ENCODE assay signal across 14 cellular contexts in genomic region chr1:43537423-43538142, GRCh38. TPM values are rescaled to one million over a fixed set of nuclear protein-coding genes. Genes with fewer than 3 reads are reported as not detected.
A peak's percentile ranks its signal among the peaks of the same experiment; 100 is the strongest.
DNase-seq lines count a peak whose midpoint lies in the region; ATAC-seq and TF ChIP-seq lines count a peak whose summit lies in the region.
"Had no signal": no experiment of that assay in that cellular context is flagged by ENCODE, and none has a peak within 500 bp of the region (broad histone marks: within the 10 kb centered on the region; RNA-seq: fewer than 3 reads in every experiment).

No MANE protein-coding gene starts in this region.

- H3K4me3 Mint-ChIP-seq in immature natural killer cell: no peak overlapping the region
- H3K4me3 Mint-ChIP-seq: activated CD4-positive, alpha-beta T cell treated with anti-CD3 and anti-CD28 coated beads, Interleukin-2, amount 10 ng/mL, durations not matched to agents 7 days and 5 days had no signal

- H3K27ac ChIP-seq in dorsolateral prefrontal cortex: peak overlapping the region in 40 of 59 donors; percentile 5 to 98 (median 63)
- H3K27ac ChIP-seq in upper lobe of right lung: no peak overlapping the region

- H3K27me3 Mint-ChIP-seq in immature natural killer cell (ENCODE audit: low read depth in 3 of 3): peaks cover under 1 to 4% (median 2%) of the 10 kb centered on the region in 3 donors

- no peaks in the 10 kb centered on the region for H3K9me3 ChIP-seq in upper lobe of right lung
- H3K9me3 ChIP-seq: esophagus muscularis mucosa had no signal

- H3K36me3 Mint-ChIP-seq in immature natural killer cell: no peaks in the 10 kb centered on the region

- no peaks in the 10 kb centered on the region for H3K36me3 ChIP-seq in upper lobe of right lung

- no peak overlapping the region for H3K27ac Mint-ChIP-seq in immature natural killer cell
- H3K27ac Mint-ChIP-seq: activated CD4-positive, alpha-beta T cell treated with anti-CD3 and anti-CD28 coated beads, Interleukin-2, amount 10 ng/mL, durations not matched to agents 7 days and 5 days; activated T-helper 2 cell treated with anti-CD3 and anti-CD28 coated beads, Interferon-gamma antibody, Interleukin-2, Interleukin-4, amounts not matched to agents 10 μg/mL and 5 μg/mL and 100 μg/mL, durations not matched to agents 14 hours and 24 hours and 36 hours had no signal

- no peak for TF ChIP-seq CTCF in dorsolateral prefrontal cortex (IDR thresholded peaks at IDR 0.05 in 54 of 56, conservative IDR thresholded peaks at IDR 0.05 in 2 of 56; ENCODE audit: low read depth in 1 of 56, partially characterized antibody in 56 of 56)
- TF ChIP-seq CTCF in upper lobe of right lung (IDR thresholded peaks at IDR 0.05): no peak

- peaks cover 0 to 4% of the 10 kb centered on the region in 2 donors for H3K4me1 Mint-ChIP-seq in immature natural killer cell
- H3K4me1 Mint-ChIP-seq: activated CD4-positive, alpha-beta T cell treated with anti-CD3 and anti-CD28 coated beads, Interleukin-2, amount 10 ng/mL, durations not matched to agents 7 days and 5 days had no signal

- H3K27me3 ChIP-seq in dorsolateral prefrontal cortex: no peaks in the 10 kb centered on the region
- H3K27me3 ChIP-seq in upper lobe of right lung: no peaks in the 10 kb centered on the region
- H3K27me3 ChIP-seq: esophagus muscularis mucosa had no signal

- peak; percentile 58 for ATAC-seq in upper lobe of right lung
- ATAC-seq in GM19035 (IDR thresholded peaks at IDR 0.05; ENCODE audit: unreplicated experiment): no peak
- ATAC-seq: right cardiac atrium had no signal

- H3K4me1 ChIP-seq in upper lobe of right lung: peaks cover 8% of the 10 kb centered on the region

- intact Hi-C loops in dorsolateral prefrontal cortex (cut with DNase I): loop anchor here in 1 of 2 donors (10.0 kb wide), 1 partner anchor 507 kb away; no protein-coding TSS in a partner anchor
- intact Hi-C loops in upper lobe of right lung (cut with DNase I): no loop called here

- no peaks in the 10 kb centered on the region for H3K9me3 Mint-ChIP-seq in immature natural killer cell
- H3K9me3 Mint-ChIP-seq: activated CD4-positive, alpha-beta T cell treated with anti-CD3 and anti-CD28 coated beads, Interleukin-2, amount 10 ng/mL, durations not matched to agents 7 days and 5 days; activated T-helper 2 cell treated with anti-CD3 and anti-CD28 coated beads, Interferon-gamma antibody, Interleukin-2, Interleukin-4, amounts not matched to agents 10 μg/mL and 5 μg/mL and 100 μg/mL, durations not matched to agents 14 hours and 24 hours and 36 hours had no signal

- H3K4me3 ChIP-seq in dorsolateral prefrontal cortex (no peak overlapping the region), upper lobe of right lung (no peak overlapping the region)
- H3K4me3 ChIP-seq: esophagus muscularis mucosa had no signal

- peak; percentile 23 for DNase-seq in NCI-H2029 (lab: John Stamatoyannopoulos, UW)
- DNase-seq in NCI-H2029 treated with DMSO at 0.1 percent for 48 hours (lab: John Stamatoyannopoulos, UW): no peak
- peak in 1 of 10 donors; percentile 6 for DNase-seq in dorsolateral prefrontal cortex
- peak; percentile 66 for DNase-seq in mucosa of gallbladder (ENCODE audit: low spot score)
- DNase-seq in upper lobe of right lung: peak; percentile 69
- DNase-seq in immature natural killer cell: no peak
- DNase-seq in NCI-H1436 treated with DMSO at 0.1 percent for 48 hours (lab: John Stamatoyannopoulos, UW): no peak
- DNase-seq: 8988T; activated CD4-positive, alpha-beta T cell treated with anti-CD3 and anti-CD28 coated beads, Interleukin-2, amount 10 ng/mL, durations not matched to agents 7 days and 5 days; Kasumi-1; right cardiac atrium had no signal

RNA-seq across cellular contexts. Expression of gene PTPRF, which starts 6.9 kb away (rescaled TPM):
- total RNA-seq in dorsolateral prefrontal cortex (100 to 1,000 TPM; 123 to 271 (median 184) TPM), mucosa of gallbladder (478 TPM), upper lobe of right lung (199 TPM)
- not detected for polyA plus RNA-seq in immature natural killer cell

Comparison
In these comparisons a context has a peak if more than half of its experiments do, and no peak if none do; other contexts are left out.
1. DNase-seq: peak in NCI-H2029 (single experiment), mucosa of gallbladder (single experiment) and upper lobe of right lung (single experiment); none in NCI-H2029 treated with DMSO at 0.1 percent for 48 hours (single experiment), immature natural killer cell (0 of 3) and NCI-H1436 treated with DMSO at 0.1 percent for 48 hours (single experiment).